ENCODE assay signal across 7 cellular contexts in genomic region chr2:120177011-120177621, GRCh38. TPM values are rescaled to one million over a fixed set of nuclear protein-coding genes. Genes with fewer than 3 reads are reported as not detected.
A peak's percentile ranks its signal among the peaks of the same experiment; 100 is the strongest.
DNase-seq lines count a peak whose midpoint lies in the region; ATAC-seq lines count a peak whose summit lies in the region.

No MANE protein-coding gene starts in this region.

- H3K4me3 Mint-ChIP-seq in dendritic cell treated with granulocyte-macrophage colony-stimulating factor and Interleukin-4, amounts not matched to agents 40 ng/mL and 50 ng/mL, for 4 days: peak overlapping the region; percentile 81

- no peaks in the 10 kb centered on the region for H3K36me3 ChIP-seq in skeletal muscle tissue (ENCODE audit: control insufficient read depth in 3 of 3, insufficient read depth in 3 of 3, low read length in 3 of 3)
- H3K36me3 ChIP-seq in SJCRH30: no peaks in the 10 kb centered on the region

- peak; percentile 97 for ATAC-seq in GM19324 (IDR thresholded peaks at IDR 0.05; ENCODE audit: low FRiP score, unreplicated experiment)
- ATAC-seq in HG03378 (IDR thresholded peaks at IDR 0.05; ENCODE audit: unreplicated experiment): peak; percentile 90

- peaks cover 15% of the 10 kb centered on the region for H3K27me3 Mint-ChIP-seq in dendritic cell treated with granulocyte-macrophage colony-stimulating factor and Interleukin-4, amounts not matched to agents 40 ng/mL and 50 ng/mL, for 4 days

- no peaks in the 10 kb centered on the region for H3K9me3 ChIP-seq in skeletal muscle tissue (ENCODE audit: control insufficient read depth in 3 of 3, low read length in 3 of 3)
- no peaks in the 10 kb centered on the region for H3K9me3 ChIP-seq in SJCRH30 (replicated peaks)

- H3K27ac Mint-ChIP-seq in dendritic cell treated with granulocyte-macrophage colony-stimulating factor and Interleukin-4, amounts not matched to agents 40 ng/mL and 50 ng/mL, for 4 days: peak overlapping the region; percentile 87

- peaks cover 9 to 18% (median 14%) of the 10 kb centered on the region in 3 donors for H3K4me1 ChIP-seq in skeletal muscle tissue (ENCODE audit: control insufficient read depth in 3 of 3, insufficient read depth in 3 of 3, low read length in 3 of 3)
- H3K4me1 ChIP-seq in SJCRH30: no peaks in the 10 kb centered on the region

- intact Hi-C loops in dendritic cell treated with granulocyte-macrophage colony-stimulating factor and Interleukin-4, amounts not matched to agents 40 ng/mL and 50 ng/mL, for 4 days (cut with micrococcal nuclease): loop anchor here (2.0 to 5.0 kb wide), 4 partner anchors 76 to 530 kb away; partner anchors contain the start of genes PTPN4 and RALB

- peak overlapping the region in 1 of 3 donors; percentile 16 for H3K9ac ChIP-seq in skeletal muscle tissue (ENCODE audit: low read depth in 1 of 3, low read length in 3 of 3)

- H3K4me3 ChIP-seq in skeletal muscle tissue (ENCODE audit: low read length in 3 of 3) (peak overlapping the region; percentile 11 to 17 (median 17)), SJCRH30 (no peak overlapping the region)

- no peaks in the 10 kb centered on the region for H3K36me3 Mint-ChIP-seq in dendritic cell treated with granulocyte-macrophage colony-stimulating factor and Interleukin-4, amounts not matched to agents 40 ng/mL and 50 ng/mL, for 4 days (ENCODE audit: low read depth)

- H3K27me3 ChIP-seq in skeletal muscle tissue (ENCODE audit: control insufficient read depth in 3 of 3, insufficient read depth in 3 of 3, low read length in 3 of 3) (no peaks in the 10 kb centered on the region), SJCRH30 (no peaks in the 10 kb centered on the region)

- peaks cover 12% of the 10 kb centered on the region for H3K4me1 Mint-ChIP-seq in dendritic cell treated with granulocyte-macrophage colony-stimulating factor and Interleukin-4, amounts not matched to agents 40 ng/mL and 50 ng/mL, for 4 days (ENCODE audit: low read depth)

- H3K9me3 Mint-ChIP-seq in dendritic cell treated with granulocyte-macrophage colony-stimulating factor and Interleukin-4, amounts not matched to agents 40 ng/mL and 50 ng/mL, for 4 days: no peaks in the 10 kb centered on the region

- peak; percentile 67 for DNase-seq in activated CD4-positive, alpha-beta T cell treated with anti-CD3 and anti-CD28 coated beads for 1 hour
- DNase-seq in SJCRH30: no peak
- DNase-seq in NCI-H82 treated with DMSO at 0.1 percent for 48 hours (lab: John Stamatoyannopoulos, UW; ENCODE audit: unreplicated experiment): no peak

- H3K27ac ChIP-seq in skeletal muscle tissue (ENCODE audit: low read depth, low read length) (no peak overlapping the region), SJCRH30 (no peak overlapping the region)

RNA-seq across cellular contexts. Expression of gene TMEM185B, which starts 46.1 kb away (rescaled TPM):
- 16.7 TPM for total RNA-seq in skeletal muscle tissue
- 1.5 and 1.6 TPM in 2 replicates for total RNA-seq in SJCRH30 (2014; rRNA removed; shearing (Covaris generic))
